ENCODE assay signal across 8 cellular contexts in the genomic region with DNA sequence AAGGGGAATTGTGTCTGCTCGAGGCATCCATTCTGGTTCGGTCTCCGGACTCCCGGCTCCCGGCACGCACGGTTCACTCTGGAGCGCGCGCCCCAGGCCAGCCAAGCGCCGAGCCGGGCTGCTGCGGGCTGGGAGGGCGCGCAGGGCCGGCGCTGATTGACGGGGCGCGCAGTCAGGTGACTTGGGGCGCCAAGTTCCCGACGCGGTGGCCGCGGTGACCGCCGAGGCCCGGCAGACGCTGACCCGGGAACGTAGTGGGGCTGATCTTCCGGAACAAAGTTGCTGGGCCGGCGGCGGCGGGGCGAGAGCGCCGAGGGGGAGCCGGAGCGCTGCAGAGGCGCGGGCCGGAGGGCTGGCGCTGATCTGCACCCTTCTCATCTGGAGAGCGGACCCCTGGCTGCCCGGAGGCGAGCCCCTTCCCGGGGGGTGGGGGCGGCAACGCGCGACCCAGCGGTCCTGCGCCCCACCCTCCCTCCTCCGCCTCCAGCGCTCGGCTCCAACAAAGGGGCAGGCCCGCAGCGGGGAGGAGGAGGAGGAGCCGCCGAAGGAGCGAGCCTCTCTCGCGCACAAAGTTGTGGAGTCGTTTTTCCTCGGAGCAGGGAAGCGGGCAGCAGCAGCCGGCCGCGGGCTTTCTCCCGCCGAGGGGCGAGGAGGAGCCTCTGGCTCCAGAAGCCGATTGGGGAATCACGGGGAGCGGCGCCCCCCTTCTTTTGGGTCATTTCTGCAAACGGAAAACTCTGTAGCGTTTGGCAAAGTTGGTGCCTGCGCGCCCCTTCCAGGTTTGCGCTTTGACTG. TPM values are rescaled to one million over a fixed set of nuclear protein-coding genes. Genes with fewer than 3 reads are reported as not detected.
A peak's percentile ranks its signal among the peaks of the same experiment; 100 is the strongest.
DNase-seq lines count a peak whose midpoint lies in the region; ATAC-seq, FAIRE-seq and TF ChIP-seq lines count a peak whose summit lies in the region.

UTRN (plus strand) TSS at position 583 of the 795 bp plus-strand sequence. CDS start 6,494 bp downstream, outside the sequence.

- ATAC-seq in GM18909 (IDR thresholded peaks at IDR 0.05; ENCODE audit: poor library complexity, unreplicated experiment) = peak; percentile 58
- peak; percentile 56 for ATAC-seq in HG03159 (IDR thresholded peaks at IDR 0.05; ENCODE audit: unreplicated experiment)
- ATAC-seq in natural killer cell treated with Interleukin-12 subunit alpha and Interleukin-12 subunit beta and Interleukin-15 and Interleukin-18, amount 100 ng/mL, for 72 hours = peak; percentile 79 to 85
- ATAC-seq in thoracic aorta (ENCODE audit: insufficient number of reproducible peaks, low FRiP score, low read depth) = peak; percentile 56

- FAIRE-seq in RCC 7860 (lab: Jason Lieb, UNC) = no peak

- peak within 1 kb of the TSS; percentile 94 for H3K4me3 Mint-ChIP-seq in natural killer cell treated with Interleukin-12 subunit alpha and Interleukin-12 subunit beta and Interleukin-15 and Interleukin-18, amount 100 ng/mL, for 72 hours

- H3K36me3 ChIP-seq in thoracic aorta = no peaks in the 10 kb centered on the region

- peaks cover 15 to 18% of the 10 kb centered on the region in 2 donors for H3K4me1 ChIP-seq in thoracic aorta (ENCODE audit: control insufficient read depth in 1 of 2, low read depth in 2 of 2)

- peak within 1 kb of the TSS; percentile 83 for H3K4me3 ChIP-seq in thoracic aorta

- H3K9me3 Mint-ChIP-seq in natural killer cell treated with Interleukin-12 subunit alpha and Interleukin-12 subunit beta and Interleukin-15 and Interleukin-18, amount 100 ng/mL, for 72 hours = no peaks in the 10 kb centered on the region

- H3K4me1 Mint-ChIP-seq in natural killer cell treated with Interleukin-12 subunit alpha and Interleukin-12 subunit beta and Interleukin-15 and Interleukin-18, amount 100 ng/mL, for 72 hours (ENCODE audit: low read depth in 2 of 2) = peaks cover 25 to 27% of the 10 kb centered on the region in 2 donors

- H3K27me3 Mint-ChIP-seq in natural killer cell treated with Interleukin-12 subunit alpha and Interleukin-12 subunit beta and Interleukin-15 and Interleukin-18, amount 100 ng/mL, for 72 hours = no peaks in the 10 kb centered on the region

- H3K27ac Mint-ChIP-seq in natural killer cell treated with Interleukin-12 subunit alpha and Interleukin-12 subunit beta and Interleukin-15 and Interleukin-18, amount 100 ng/mL, for 72 hours = peak within 1 kb of the TSS; percentile 93 to 97

- no peaks in the 10 kb centered on the region for H3K27me3 ChIP-seq in thoracic aorta (replicated peaks; ENCODE audit: insufficient read depth)

- peak within 1 kb of the TSS; percentile 92 to 95 for H3K27ac ChIP-seq in thoracic aorta

- no peaks in the 10 kb centered on the region for H3K9me3 ChIP-seq in thoracic aorta

- peak; percentile 82 for DNase-seq in AG08396 (ENCODE audit: low spot score)
- DNase-seq in RCC 7860 (ENCODE audit: low spot score) = peak; percentile 64
- peak; percentile 11 for DNase-seq in activated gamma-delta T cell treated with Interleukin-2 at 50 U/mL for 16 hours
- DNase-seq in fibroblast of the conjunctiva (ENCODE audit: low read depth) = peak; percentile 66
- peak; percentile 83 for DNase-seq in natural killer cell treated with Interleukin-12 subunit alpha and Interleukin-12 subunit beta and Interleukin-15 and Interleukin-18, amount 100 ng/mL, for 72 hours (ENCODE audit: low spot score)
- peak; percentile 18 for DNase-seq in thoracic aorta (ENCODE audit: low spot score)

- peak; percentile 5 for TF ChIP-seq CTCF in thoracic aorta (IDR thresholded peaks at IDR 0.05)

- H3K36me3 Mint-ChIP-seq in natural killer cell treated with Interleukin-12 subunit alpha and Interleukin-12 subunit beta and Interleukin-15 and Interleukin-18, amount 100 ng/mL, for 72 hours = no peaks in the 10 kb centered on the region

RNA-seq across cellular contexts. Expression of gene UTRN, which starts in this region (rescaled TPM):
- total RNA-seq in natural killer cell treated with Interleukin-12 subunit alpha and Interleukin-12 subunit beta and Interleukin-15 and Interleukin-18, amount 100 ng/mL, for 72 hours = 100 to 1,000 TPM; 174 to 219 TPM
- total RNA-seq in thoracic aorta = 100 to 1,000 TPM; 163 to 243 TPM

Comparison
In these comparisons a context has a peak if more than half of its experiments do, and no peak if none do; other contexts are left out.
1. Peak in every context shown above with its lines: DNase-seq, ATAC-seq, H3K4me3 ChIP-seq and H3K27ac ChIP-seq.
2. DNase-seq: peak in every context shown above with its lines; median percentile 83 in natural killer cell treated with Interleukin-12 subunit alpha and Interleukin-12 subunit beta and Interleukin-15 and Interleukin-18, amount 100 ng/mL, for 72 hours; 82 in AG08396; 66 in fibroblast of the conjunctiva; 64 in RCC 7860; 18 in thoracic aorta; 11 in activated gamma-delta T cell treated with Interleukin-2 at 50 U/mL for 16 hours.